In genomic region chr7:6533893-6534804, GRCh38 we compare ENCODE assay signal across 11 cellular contexts. TPM values are rescaled to one million over a fixed set of nuclear protein-coding genes. Genes with fewer than 3 reads are reported as not detected.
DNase-seq lines count a peak whose midpoint lies in the region; ATAC-seq lines count a peak whose summit lies in the region.
"Had no signal": no experiment of that assay in that cellular context is flagged by ENCODE, and none has a peak within 500 bp of the region (broad histone marks: within the 10 kb centered on the region; RNA-seq: fewer than 3 reads in every experiment).

No MANE protein-coding gene starts in this region.

- H3K36me3 Mint-ChIP-seq in T-helper 17 cell (ENCODE audit: low read depth) (peaks cover 4% of the 10 kb centered on the region), immature natural killer cell (no peaks in the 10 kb centered on the region)
- H3K36me3 Mint-ChIP-seq: CD4-positive, CD25-positive, alpha-beta regulatory T cell had no signal

- ATAC-seq in T-helper 17 cell, result no peak

- no peaks in the 10 kb centered on the region for H3K9me3 ChIP-seq in T-helper 17 cell (ENCODE audit: control insufficient read depth, low read length, poor library complexity, severe bottlenecking)

- peaks cover 23% of the 10 kb centered on the region for H3K27me3 Mint-ChIP-seq in T-helper 17 cell
- peaks cover 0 to 13% (median 11%) of the 10 kb centered on the region in 3 donors for H3K27me3 Mint-ChIP-seq in immature natural killer cell (ENCODE audit: low read depth in 3 of 3)

- peak; percentile 25 for DNase-seq in stimulated activated naive CD4-positive, alpha-beta T cell treated with Interleukin-2 at 50 U/mL for 16 hours (lab: John Stamatoyannopoulos, UW)
- DNase-seq in stimulated activated naive CD4-positive, alpha-beta T cell (lab: John Stamatoyannopoulos, UW), result no peak
- no peak for DNase-seq in T-helper 17 cell
- DNase-seq in immature natural killer cell, result no peak
- DNase-seq in NCI-H146 (lab: John Stamatoyannopoulos, UW), result no peak
- DNase-seq in T1000 (lab: John Stamatoyannopoulos, UW), result no peak
- DNase-seq in amygdala (lab: John Stamatoyannopoulos, UW), result no peak
- DNase-seq in GM19240 (ENCODE audit: insufficient read length, low spot score), result no peak
- DNase-seq: CD4-positive, CD25-positive, alpha-beta regulatory T cell; hippocampal formation; IMR-90 had no signal

- H3K9me3 Mint-ChIP-seq in immature natural killer cell, result no peaks in the 10 kb centered on the region
- H3K9me3 Mint-ChIP-seq: CD4-positive, CD25-positive, alpha-beta regulatory T cell had no signal

- H3K4me1 Mint-ChIP-seq in T-helper 17 cell, result peaks cover 9% of the 10 kb centered on the region
- peaks cover 8 to 14% of the 10 kb centered on the region in 2 donors for H3K4me1 Mint-ChIP-seq in immature natural killer cell

- H3K27ac Mint-ChIP-seq in T-helper 17 cell (no peak overlapping the region), immature natural killer cell (peak overlapping the region in 1 of 6 donors; percentile 13)

- H3K4me3 Mint-ChIP-seq in T-helper 17 cell, result peak overlapping the region; percentile 19
- peak overlapping the region; percentile 24 to 62 (median 39) for H3K4me3 Mint-ChIP-seq in immature natural killer cell

RNA-seq across cellular contexts. Expression of gene GRID2IP, which starts 17.1 kb away (rescaled TPM):
- total RNA-seq in T-helper 17 cell, result under 1 TPM; 0.17 to 0.18 TPM
- under 1 TPM in 1 of 3 donors, not detected in 2; 0.21 TPM for polyA plus RNA-seq in immature natural killer cell
- total RNA-seq: IMR-90 had no signal
- polyA plus RNA-seq: IMR-90 had no signal

RNA-seq across cellular contexts. Expression of gene ZDHHC4, which starts 43.1 kb away (rescaled TPM):
- total RNA-seq in T-helper 17 cell, result 10 to 100 TPM; 19.1 to 20.6 TPM
- 100 to 1,000 TPM in 1 of 3 donors, 10 to 100 TPM in 2; 60.5 to 135 (median 69.4) TPM for polyA plus RNA-seq in immature natural killer cell

RNA-seq across cellular contexts. Expression of gene KDELR2, which starts 50.2 kb away (rescaled TPM):
- total RNA-seq in T-helper 17 cell, result 10 to 100 TPM; 38.3 to 38.4 TPM
- 10 to 100 TPM; 63.8 to 88.2 (median 75.8) TPM for polyA plus RNA-seq in immature natural killer cell

RNA-seq across cellular contexts. Expression of gene INTS15, which starts 55.7 kb away (rescaled TPM):
- 10 to 100 TPM; 50.5 to 50.7 TPM for total RNA-seq in T-helper 17 cell
- polyA plus RNA-seq in immature natural killer cell, result 10 to 100 TPM; 20.9 to 47.1 (median 30.8) TPM
